8 cellular contexts compared by ENCODE assay signal in the genomic region with DNA sequence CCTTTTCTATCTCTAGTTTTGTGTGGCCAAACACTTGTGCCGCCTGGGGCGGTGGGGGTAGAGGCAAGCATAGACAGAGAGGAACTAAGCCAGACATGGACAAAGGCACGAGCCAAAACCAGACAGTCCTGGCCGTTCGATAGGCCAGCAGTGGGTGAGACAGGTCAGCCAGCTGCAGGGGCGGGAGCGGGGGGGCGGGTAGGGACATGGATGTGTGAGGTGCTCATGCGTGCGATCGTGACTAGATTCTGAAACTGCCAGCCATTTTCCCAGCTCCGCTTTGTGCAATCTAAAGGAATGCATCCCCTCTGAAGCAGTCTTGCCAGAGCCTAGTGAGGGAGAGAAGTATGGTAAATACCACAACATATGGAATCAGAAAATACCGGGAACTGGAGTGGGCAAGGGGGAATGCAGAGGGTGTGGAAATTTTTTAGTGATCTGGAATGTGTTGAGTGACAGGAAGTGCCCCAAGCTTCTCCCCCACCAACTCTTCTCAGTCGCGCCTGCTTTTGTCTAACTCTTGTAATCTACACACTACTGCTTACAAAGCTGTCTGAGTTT.
DNase-seq lines count a peak whose midpoint lies in the region; ATAC-seq and TF ChIP-seq lines count a peak whose summit lies in the region.

No MANE protein-coding gene starts in this region.

- H3K4me1 ChIP-seq in liver (ENCODE audit: control insufficient read depth in 4 of 4, insufficient read depth in 4 of 4, low read length in 3 of 4) = peaks cover 0 to 25% (median 7%) of the 10 kb centered on the region in 4 donors

- ATAC-seq in HG02938 (IDR thresholded peaks at IDR 0.05; ENCODE audit: unreplicated experiment) (peak; percentile 45), GM21515 (IDR thresholded peaks at IDR 0.05; ENCODE audit: unreplicated experiment) (no peak)

- intact Hi-C loops in dorsolateral prefrontal cortex (cut with DNase I) = loop anchor here (5.0 kb wide), 3 partner anchors 42 to 108 kb away; no protein-coding TSS in a partner anchor

- H3K36me3 ChIP-seq in liver (ENCODE audit: control insufficient read depth in 4 of 4, insufficient read depth in 3 of 4, low read depth in 1 of 4, low read length in 3 of 4) = no peaks in the 10 kb centered on the region

- H3K27ac ChIP-seq in dorsolateral prefrontal cortex (peak overlapping the region; percentile 51 to 96 (median 90)), liver (ENCODE audit: low read depth in 1 of 2, low read length in 2 of 2) (peak overlapping the region; percentile 87)

- TF ChIP-seq CTCF in dorsolateral prefrontal cortex (IDR thresholded peaks at IDR 0.05 in 54 of 56, conservative IDR thresholded peaks at IDR 0.05 in 2 of 56; ENCODE audit: low read depth in 1 of 56, partially characterized antibody in 56 of 56) (peak in 2 of 56 donors; percentile 3 to 23), liver (IDR thresholded peaks at IDR 0.05; ENCODE audit: low read depth, low read length, missing input control) (no peak)

- H3K9ac ChIP-seq in liver (ENCODE audit: low read depth in 1 of 2, low read length in 2 of 2) = peak overlapping the region; percentile 62 to 87

- H3K27me3 ChIP-seq in dorsolateral prefrontal cortex (no peaks in the 10 kb centered on the region), liver (ENCODE audit: control insufficient read depth in 4 of 4, insufficient read depth in 4 of 4, low read length in 3 of 4) (no peaks in the 10 kb centered on the region)

- DNase-seq in GM04504 (ENCODE audit: low read depth) (peak; percentile 90), NCI-H2171 (lab: John Stamatoyannopoulos, UW) (peak; percentile 24), dorsolateral prefrontal cortex (peak; percentile 52 to 80 (median 74))
- DNase-seq in activated CD4-positive, alpha-beta T cell treated with anti-CD3 and anti-CD28 coated beads for 4 hours = peak; percentile 5 to 20
- peak; percentile 3 to 27 for DNase-seq in stimulated activated CD4-positive, alpha-beta T cell treated with anti-CD3 and anti-CD28 coated beads, Interleukin-2, amount 100 ng/mL, for 48 hours

- WGBS in liver = 2% methylated on average over 15 of the region's 15 CpGs

- H3K4me3 ChIP-seq in dorsolateral prefrontal cortex (peak overlapping the region; percentile 48 to 82 (median 64)), liver (ENCODE audit: low read depth in 1 of 3, low read length in 3 of 3) (peak overlapping the region; percentile 61 to 80 (median 76))

- H3K9me3 ChIP-seq in liver (ENCODE audit: control insufficient read depth in 4 of 4, low read length in 3 of 4) = no peaks in the 10 kb centered on the region

- TF ChIP-seq RAD21 in liver (IDR thresholded peaks at IDR 0.05) = no peak

TF ChIP-seq in liver, 16 proteins besides CTCF, POLR2A, EP300 and RAD21:
- TF ChIP-seq FOXA2 (IDR thresholded peaks at IDR 0.05) (peak; percentile 2), FOXA1 (IDR thresholded peaks at IDR 0.05) (no peak), HNF4G (IDR thresholded peaks at IDR 0.05) (no peak), HNF4A (conservative IDR thresholded peaks at IDR 0.05) (peak; percentile 51 to 62), NR2F2 (IDR thresholded peaks at IDR 0.05) (peak; percentile 77), RXRA (IDR thresholded peaks at IDR 0.05) (peak; percentile 83 to 90), YY1 (IDR thresholded peaks at IDR 0.05) (peak; percentile 97), GABPA (IDR thresholded peaks at IDR 0.05 in 1 of 2, conservative IDR thresholded peaks at IDR 0.05 in 1 of 2) (no peak), SP1 (IDR thresholded peaks at IDR 0.05) (peak; percentile 71), MAX (IDR thresholded peaks at IDR 0.05) (peak; percentile 38), ZBTB33 (IDR thresholded peaks at IDR 0.05) (peak; percentile 2), TAF1 (conservative IDR thresholded peaks at IDR 0.05) (peak; percentile 63), EGR1 (IDR thresholded peaks at IDR 0.05; ENCODE audit: low read depth in 2 of 2) (peak in 1 of 2 donors; percentile 31), JUND (IDR thresholded peaks at IDR 0.05) (peak in 1 of 2 donors; percentile 27)
- TF ChIP-seq, protein P1, sequence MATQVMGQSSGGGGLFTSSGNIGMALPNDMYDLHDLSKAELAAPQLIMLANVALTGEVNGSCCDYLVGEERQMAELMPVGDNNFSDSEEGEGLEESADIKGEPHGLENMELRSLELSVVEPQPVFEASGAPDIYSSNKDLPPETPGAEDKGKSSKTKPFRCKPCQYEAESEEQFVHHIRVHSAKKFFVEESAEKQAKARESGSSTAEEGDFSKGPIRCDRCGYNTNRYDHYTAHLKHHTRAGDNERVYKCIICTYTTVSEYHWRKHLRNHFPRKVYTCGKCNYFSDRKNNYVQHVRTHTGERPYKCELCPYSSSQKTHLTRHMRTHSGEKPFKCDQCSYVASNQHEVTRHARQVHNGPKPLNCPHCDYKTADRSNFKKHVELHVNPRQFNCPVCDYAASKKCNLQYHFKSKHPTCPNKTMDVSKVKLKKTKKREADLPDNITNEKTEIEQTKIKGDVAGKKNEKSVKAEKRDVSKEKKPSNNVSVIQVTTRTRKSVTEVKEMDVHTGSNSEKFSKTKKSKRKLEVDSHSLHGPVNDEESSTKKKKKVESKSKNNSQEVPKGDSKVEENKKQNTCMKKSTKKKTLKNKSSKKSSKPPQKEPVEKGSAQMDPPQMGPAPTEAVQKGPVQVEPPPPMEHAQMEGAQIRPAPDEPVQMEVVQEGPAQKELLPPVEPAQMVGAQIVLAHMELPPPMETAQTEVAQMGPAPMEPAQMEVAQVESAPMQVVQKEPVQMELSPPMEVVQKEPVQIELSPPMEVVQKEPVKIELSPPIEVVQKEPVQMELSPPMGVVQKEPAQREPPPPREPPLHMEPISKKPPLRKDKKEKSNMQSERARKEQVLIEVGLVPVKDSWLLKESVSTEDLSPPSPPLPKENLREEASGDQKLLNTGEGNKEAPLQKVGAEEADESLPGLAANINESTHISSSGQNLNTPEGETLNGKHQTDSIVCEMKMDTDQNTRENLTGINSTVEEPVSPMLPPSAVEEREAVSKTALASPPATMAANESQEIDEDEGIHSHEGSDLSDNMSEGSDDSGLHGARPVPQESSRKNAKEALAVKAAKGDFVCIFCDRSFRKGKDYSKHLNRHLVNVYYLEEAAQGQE (IDR thresholded peaks at IDR 0.05) = no peak
- TF ChIP-seq, protein P2, sequence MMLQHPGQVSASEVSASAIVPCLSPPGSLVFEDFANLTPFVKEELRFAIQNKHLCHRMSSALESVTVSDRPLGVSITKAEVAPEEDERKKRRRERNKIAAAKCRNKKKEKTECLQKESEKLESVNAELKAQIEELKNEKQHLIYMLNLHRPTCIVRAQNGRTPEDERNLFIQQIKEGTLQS (IDR thresholded peaks at IDR 0.05) = peak; percentile 38

Comparison
In these comparisons a context has a peak if more than half of its experiments do, and no peak if none do; other contexts are left out.
1. DNase-seq: peak in every context shown above with its lines; median percentile 90 in GM04504; 74 in dorsolateral prefrontal cortex; 24 in NCI-H2171; 15 in stimulated activated CD4-positive, alpha-beta T cell treated with anti-CD3 and anti-CD28 coated beads, Interleukin-2, amount 100 ng/mL, for 48 hours; 12 in activated CD4-positive, alpha-beta T cell treated with anti-CD3 and anti-CD28 coated beads for 4 hours.